ENCODE assay signal across 2 cellular contexts in genomic region chr2:95042472-95043271, GRCh38.
TF ChIP-seq lines count a peak whose summit lies in the region.

No MANE protein-coding gene starts in this region.

TF ChIP-seq in IMR-90, 13 proteins besides CTCF, POLR2A, EP300 and RAD21:
- TF ChIP-seq NFE2L2 (IDR thresholded peaks at IDR 0.05; ENCODE audit: low read depth, low read length) (no peak), FOS (IDR thresholded peaks at IDR 0.05; ENCODE audit: low read depth, low read length) (no peak), USF2 (IDR thresholded peaks at IDR 0.05; ENCODE audit: low read depth, low read length) (no peak), CHD1 (IDR thresholded peaks at IDR 0.05; ENCODE audit: low read depth, low read length) (no peak), BHLHE40 (IDR thresholded peaks at IDR 0.05; ENCODE audit: low read depth, low read length) (no peak), MAZ (IDR thresholded peaks at IDR 0.05; ENCODE audit: borderline replicate concordance, low read depth, low read length) (no peak), MXI1 (IDR thresholded peaks at IDR 0.05; ENCODE audit: borderline replicate concordance, low read depth, low read length) (no peak), MAFK (IDR thresholded peaks at IDR 0.05; ENCODE audit: low read depth, low read length) (no peak), ELK1 (IDR thresholded peaks at IDR 0.05; ENCODE audit: borderline replicate concordance, low read depth, low read length) (no peak), RCOR1 (IDR thresholded peaks at IDR 0.05; ENCODE audit: insufficient replicate concordance, low read length) (no peak), CEBPB (IDR thresholded peaks at IDR 0.05; ENCODE audit: low read depth, low read length) (no peak)

TF ChIP-seq in H1, 55 proteins besides CTCF, POLR2A, EP300 and RAD21:
- TF ChIP-seq SAP30 (IDR thresholded peaks at IDR 0.05; ENCODE audit: insufficient read depth, insufficient replicate concordance, low read length) (no peak), SIRT6 (IDR thresholded peaks at IDR 0.05; ENCODE audit: low read length) (no peak), TBP (IDR thresholded peaks at IDR 0.05; ENCODE audit: low read depth, low read length) (no peak), NRF1 (IDR thresholded peaks at IDR 0.05; ENCODE audit: low read depth, low read length) (no peak), EZH2 (IDR thresholded peaks at IDR 0.05; ENCODE audit: low read depth, low read length, severe bottlenecking) (no peak), MAFK (IDR thresholded peaks at IDR 0.05; ENCODE audit: low read depth, low read length) (no peak), SP4 (IDR thresholded peaks at IDR 0.05; ENCODE audit: low read length) (no peak), TCF12 (IDR thresholded peaks at IDR 0.05; ENCODE audit: low read depth, low read length) (no peak), FOSL1 (IDR thresholded peaks at IDR 0.05; ENCODE audit: insufficient read depth, low read depth, low read length) (no peak), BCL11A (IDR thresholded peaks at IDR 0.05; ENCODE audit: low read depth in 2 of 2, low read length in 2 of 2) (no peak), RNF2 (IDR thresholded peaks at IDR 0.05; ENCODE audit: borderline replicate concordance, low read depth, low read length, missing control alignments, poor library complexity, severe bottlenecking) (no peak), SIN3A (conservative IDR thresholded peaks at IDR 0.05 in 1 of 2, IDR thresholded peaks at IDR 0.05 in 1 of 2; ENCODE audit: low read depth in 1 of 2, low read length in 2 of 2) (no peak), SP2 (IDR thresholded peaks at IDR 0.05; ENCODE audit: low read length) (no peak), HDAC6 (IDR thresholded peaks at IDR 0.05; ENCODE audit: low read depth, low read length) (no peak), SP1 (IDR thresholded peaks at IDR 0.05; ENCODE audit: low read depth, low read length) (no peak), KDM5A (IDR thresholded peaks at IDR 0.05; ENCODE audit: low read length) (no peak), CTBP2 (IDR thresholded peaks at IDR 0.05; ENCODE audit: borderline replicate concordance, insufficient read depth, insufficient read length, low read length) (no peak)
